ENCODE assay signal across 1 cellular context in genomic region chr7:97872025-97872669, GRCh38.
TF ChIP-seq lines count a peak whose summit lies in the region.

TSS of gene ASNS (minus strand) at chr7:97872408. CDS start at chr7:97869156, 3,252 bp downstream.

TF ChIP-seq in GM12878, 131 proteins besides CTCF, POLR2A, EP300 and RAD21 (continued from another document):
- no peak for TF ChIP-seq ZBTB11 (CRISPR knock-in tag; IDR thresholded peaks at IDR 0.05)
- TF ChIP-seq CREM (IDR thresholded peaks at IDR 0.05; ENCODE audit: low read depth): peak; percentile 57; the same call in 1 of the 2 replicates
- no peak for TF ChIP-seq USF2 (IDR thresholded peaks at IDR 0.05; ENCODE audit: borderline replicate concordance, low read depth, low read length)
